12 cellular contexts compared by ENCODE assay signal in the genomic region with DNA sequence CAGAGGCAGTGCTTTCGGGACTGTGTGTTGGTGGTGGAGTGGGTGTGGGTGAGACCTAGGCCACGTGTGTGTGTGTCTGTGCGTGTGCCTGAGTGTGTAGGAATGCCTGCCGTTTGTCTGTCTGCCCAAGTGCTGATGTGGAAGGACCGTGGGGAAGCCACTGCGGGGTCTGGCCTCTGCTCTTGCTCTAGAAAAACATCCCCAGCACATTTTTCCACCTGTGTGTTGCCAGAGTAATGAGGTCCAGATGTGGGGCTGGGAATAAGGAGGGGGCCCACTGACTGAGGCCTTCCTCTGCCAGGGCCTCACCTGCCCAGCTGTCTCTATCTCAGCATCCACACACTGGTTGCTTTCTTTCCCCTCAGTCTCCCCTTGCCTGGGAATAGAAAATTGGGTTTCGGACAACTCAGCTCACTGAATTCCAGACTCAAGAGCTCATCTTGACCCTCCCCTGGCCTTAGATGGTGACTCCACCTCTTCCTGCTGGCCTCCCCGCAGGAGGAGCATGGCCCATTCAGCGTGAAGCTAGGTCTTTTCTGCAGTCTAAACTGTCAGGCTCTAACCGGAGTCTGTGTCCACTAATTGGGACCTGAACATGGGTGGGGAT. TPM values are rescaled to one million over a fixed set of nuclear protein-coding genes. Genes with fewer than 3 reads are reported as not detected.
DNase-seq lines count a peak whose midpoint lies in the region; ATAC-seq and TF ChIP-seq lines count a peak whose summit lies in the region.
"Had no signal": no experiment of that assay in that cellular context is flagged by ENCODE, and none has a peak within 500 bp of the region (broad histone marks: within the 10 kb centered on the region; RNA-seq: fewer than 3 reads in every experiment).

No MANE protein-coding gene starts in this region.

- no peaks in the 10 kb centered on the region for H3K9me3 ChIP-seq in cardiac muscle cell (ENCODE audit: low read depth)

- ATAC-seq in WTC11: no peak; the same call in 1 of the 2 replicates
- ATAC-seq: foreskin keratinocyte had no signal

- H3K27me3 Mint-ChIP-seq in WTC11 (ENCODE audit: low read depth) (peaks cover 3% of the 10 kb centered on the region; the same call in 1 of the 2 replicates), progenitor cell of endocrine pancreas (peaks cover 7% of the 10 kb centered on the region)

- H3K36me3 Mint-ChIP-seq in WTC11 (no peaks in the 10 kb centered on the region), progenitor cell of endocrine pancreas (ENCODE audit: insufficient read depth) (no peaks in the 10 kb centered on the region)

- CTCF ChIA-PET in WTC11 (lab: Charles Lee): interaction anchor here (0.6 to 2.9 kb wide), 10 partner anchors 12 to 189 kb away, joined by 3 to 14 read pairs (median 4); a partner anchor contains a TSS

- H3K4me3 Mint-ChIP-seq in WTC11 (no peak overlapping the region), progenitor cell of endocrine pancreas (ENCODE audit: low read depth) (no peak overlapping the region)

- H3K27ac ChIP-seq in cardiac muscle cell: peak overlapping the region; percentile 86
- H3K27ac ChIP-seq: foreskin keratinocyte had no signal

- DNase-seq in EH (ENCODE audit: low read depth) (peak; percentile 97), WTC11 (ENCODE audit: low spot score) (no peak), cardiac muscle cell (ENCODE audit: low read depth in 1 of 2, low spot score in 1 of 2) (peak; percentile 61 to 87), progenitor cell of endocrine pancreas (ENCODE audit: low spot score, unreplicated experiment) (no peak), SIG-M5 treated with dmso at 0.1 percent for 504 hours (lab: John Stamatoyannopoulos, UW; ENCODE audit: unreplicated experiment) (no peak), head of caudate nucleus (no peak), NCI-H146 treated with DMSO at 0.1 percent for 48 hours (lab: John Stamatoyannopoulos, UW; ENCODE audit: unreplicated experiment) (no peak)
- DNase-seq in effector CD8-positive, alpha-beta T cell (lab: John Stamatoyannopoulos, UW): no peak
- DNase-seq: NCI-H187, substantia nigra had no signal

- TF ChIP-seq CTCF in WTC11 (IDR thresholded peaks at IDR 0.05): no peak
- TF ChIP-seq CTCF in cardiac muscle cell (IDR thresholded peaks at IDR 0.05; ENCODE audit: low read depth, low read length): no peak
- no peak for TF ChIP-seq CTCF in progenitor cell of endocrine pancreas (IDR thresholded peaks at IDR 0.05; ENCODE audit: unreplicated experiment)

- H3K9me3 Mint-ChIP-seq in WTC11: no peaks in the 10 kb centered on the region
- H3K9me3 Mint-ChIP-seq in progenitor cell of endocrine pancreas (ENCODE audit: low read depth): no peaks in the 10 kb centered on the region

- H3K36me3 ChIP-seq in cardiac muscle cell: no peaks in the 10 kb centered on the region

- no peaks in the 10 kb centered on the region for H3K27me3 ChIP-seq in cardiac muscle cell
- H3K27me3 ChIP-seq: foreskin keratinocyte had no signal

- no peak overlapping the region for H3K4me3 ChIP-seq in cardiac muscle cell
- H3K4me3 ChIP-seq: skin epidermis had no signal

- intact Hi-C loops in head of caudate nucleus (cut with DNase I): no loop called here

- H3K27ac Mint-ChIP-seq in WTC11 (peak overlapping the region; percentile 18; the same call in 1 of the 2 replicates), progenitor cell of endocrine pancreas (peak overlapping the region; percentile 67)

- peaks cover 21% of the 10 kb centered on the region for H3K4me1 ChIP-seq in cardiac muscle cell (ENCODE audit: low read depth)

- H3K4me1 Mint-ChIP-seq in WTC11 (peaks cover 17% of the 10 kb centered on the region), progenitor cell of endocrine pancreas (ENCODE audit: low read depth) (peaks cover 26% of the 10 kb centered on the region)

- POLR2A ChIA-PET in WTC11 (lab: Charles Lee): interaction anchor here (0.7 kb wide), 1 partner anchor 101 kb away, joined by 3 read pairs; a partner anchor contains a TSS

TF ChIP-seq in WTC11, 78 proteins besides CTCF, POLR2A, EP300 and RAD21:
- TF ChIP-seq, protein P1, sequence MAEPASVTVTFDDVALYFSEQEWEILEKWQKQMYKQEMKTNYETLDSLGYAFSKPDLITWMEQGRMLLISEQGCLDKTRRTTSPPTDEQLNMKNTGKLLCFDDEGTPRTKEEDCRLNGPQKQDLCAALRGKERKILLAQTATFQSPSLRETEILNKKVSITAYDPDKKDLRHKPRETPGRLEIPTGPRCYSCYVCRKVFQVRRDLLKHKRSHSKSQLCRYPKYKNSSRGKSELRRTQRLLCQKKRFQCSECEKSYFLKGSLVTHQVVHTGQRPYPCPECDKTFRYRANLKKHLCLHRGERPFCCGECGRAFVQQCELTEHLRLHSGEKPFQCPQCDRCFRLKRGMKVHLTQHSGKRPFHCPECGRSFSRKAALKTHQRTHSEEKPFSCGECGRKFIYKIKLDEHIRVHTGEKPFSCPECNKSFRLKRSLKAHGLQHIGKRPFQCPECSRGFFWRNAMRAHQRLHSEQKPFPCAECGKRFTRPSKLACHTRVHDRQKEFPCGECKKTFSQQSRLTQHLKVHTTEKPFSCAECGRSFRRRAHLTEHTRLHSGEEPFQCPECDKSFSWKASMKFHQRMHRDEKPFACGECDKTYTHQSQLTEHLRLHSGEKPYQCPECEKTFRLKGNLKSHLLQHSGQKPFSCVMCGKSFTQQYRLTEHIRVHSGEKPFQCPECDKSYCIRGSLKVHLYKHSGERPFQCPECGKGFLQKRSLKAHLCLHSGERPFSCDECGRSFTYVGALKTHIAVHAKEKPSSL (CRISPR knock-in tag; conservative IDR thresholded peaks at IDR 0.05): no peak
- TF ChIP-seq SP1 (CRISPR knock-in tag; conservative IDR thresholded peaks at IDR 0.05): no peak
- TF ChIP-seq NFE2L1 (CRISPR knock-in tag; IDR thresholded peaks at IDR 0.05): no peak
- TF ChIP-seq, protein P2, sequence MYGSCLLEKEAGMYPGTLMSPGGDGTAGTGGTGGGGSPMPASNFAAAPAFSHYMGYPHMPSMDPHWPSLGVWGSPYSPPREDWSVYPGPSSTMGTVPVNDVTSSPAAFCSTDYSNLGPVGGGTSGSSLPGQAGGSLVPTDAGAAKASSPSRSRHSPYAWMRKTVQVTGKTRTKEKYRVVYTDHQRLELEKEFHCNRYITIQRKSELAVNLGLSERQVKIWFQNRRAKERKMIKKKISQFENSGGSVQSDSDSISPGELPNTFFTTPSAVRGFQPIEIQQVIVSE (CRISPR knock-in tag; IDR thresholded peaks at IDR 0.05; ENCODE audit: borderline replicate concordance): no peak
- TF ChIP-seq, protein P3, sequence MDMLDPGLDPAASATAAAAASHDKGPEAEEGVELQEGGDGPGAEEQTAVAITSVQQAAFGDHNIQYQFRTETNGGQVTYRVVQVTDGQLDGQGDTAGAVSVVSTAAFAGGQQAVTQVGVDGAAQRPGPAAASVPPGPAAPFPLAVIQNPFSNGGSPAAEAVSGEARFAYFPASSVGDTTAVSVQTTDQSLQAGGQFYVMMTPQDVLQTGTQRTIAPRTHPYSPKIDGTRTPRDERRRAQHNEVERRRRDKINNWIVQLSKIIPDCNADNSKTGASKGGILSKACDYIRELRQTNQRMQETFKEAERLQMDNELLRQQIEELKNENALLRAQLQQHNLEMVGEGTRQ (CRISPR knock-in tag; IDR thresholded peaks at IDR 0.05): no peak
- no peak for TF ChIP-seq SMAD4 (CRISPR knock-in tag; IDR thresholded peaks at IDR 0.05)
- no peak for TF ChIP-seq ZBTB21 (CRISPR knock-in tag; IDR thresholded peaks at IDR 0.05; ENCODE audit: borderline replicate concordance)

RNA-seq across cellular contexts. Expression of a gene that starts 7.6 kb away (rescaled TPM):
- total RNA-seq in WTC11 (2021): 0.39 to 1.0 TPM in 2 of 3 replicates, not detected in the other
- 57.5 and 63.3 TPM in 2 replicates for total RNA-seq in cardiac muscle cell
- 69.9 and 90.6 TPM in 2 replicates for polyA plus RNA-seq in cardiac muscle cell
- not detected in 2 replicates for total RNA-seq in progenitor cell of endocrine pancreas
- total RNA-seq: foreskin keratinocyte had no signal
- polyA plus RNA-seq: foreskin keratinocyte had no signal

RNA-seq across cellular contexts. Expression of a gene that starts 23.0 kb away (rescaled TPM):
- total RNA-seq in WTC11 (2021) (20.4 to 21.7 TPM (median 20.6 TPM) in 3 replicates), cardiac muscle cell (45.6 and 59.4 TPM in 2 replicates), progenitor cell of endocrine pancreas (34.3 and 35.7 TPM in 2 replicates)
- 6.0 and 6.2 TPM in 2 replicates for polyA plus RNA-seq in cardiac muscle cell

RNA-seq across cellular contexts. Expression of a gene that starts 28.0 kb away (rescaled TPM):
- total RNA-seq in WTC11 (2021) (46.1 to 52.1 TPM (median 50.4 TPM) in 3 replicates), cardiac muscle cell (80.6 and 127 TPM in 2 replicates), progenitor cell of endocrine pancreas (26.7 and 38.4 TPM in 2 replicates)
- polyA plus RNA-seq in cardiac muscle cell: 212 and 261 TPM in 2 replicates

RNA-seq across cellular contexts. Expression of a gene that starts 43.5 kb away (rescaled TPM):
- 4.5 to 6.0 TPM (median 5.9 TPM) in 3 replicates for total RNA-seq in WTC11 (2021)
- 1.2 and 2.8 TPM in 2 replicates for total RNA-seq in cardiac muscle cell
- 2.0 and 2.5 TPM in 2 replicates for polyA plus RNA-seq in cardiac muscle cell
- total RNA-seq in progenitor cell of endocrine pancreas: 6.0 and 7.7 TPM in 2 replicates

Comparison
In these comparisons a context has a peak if more than half of its experiments do, and no peak if none do; other contexts are left out.
1. DNase-seq: peak in EH (single experiment) and cardiac muscle cell (2 of 2); none in WTC11 (single experiment), progenitor cell of endocrine pancreas (single experiment), SIG-M5 treated with dmso at 0.1 percent for 504 hours (single experiment), head of caudate nucleus (0 of 42), effector CD8-positive, alpha-beta T cell (single experiment) and NCI-H146 treated with DMSO at 0.1 percent for 48 hours (single experiment).
2. RNA of a gene that starts 7.6 kb away (total RNA-seq): 57.5 to 63.3 TPM in cardiac muscle cell; 0.39 to 1.0 TPM in WTC11 and not detected in progenitor cell of endocrine pancreas; every median in the first group is over 10 times any median in the second.